ENCODE assay signal across 27 cellular contexts in the genomic region with DNA sequence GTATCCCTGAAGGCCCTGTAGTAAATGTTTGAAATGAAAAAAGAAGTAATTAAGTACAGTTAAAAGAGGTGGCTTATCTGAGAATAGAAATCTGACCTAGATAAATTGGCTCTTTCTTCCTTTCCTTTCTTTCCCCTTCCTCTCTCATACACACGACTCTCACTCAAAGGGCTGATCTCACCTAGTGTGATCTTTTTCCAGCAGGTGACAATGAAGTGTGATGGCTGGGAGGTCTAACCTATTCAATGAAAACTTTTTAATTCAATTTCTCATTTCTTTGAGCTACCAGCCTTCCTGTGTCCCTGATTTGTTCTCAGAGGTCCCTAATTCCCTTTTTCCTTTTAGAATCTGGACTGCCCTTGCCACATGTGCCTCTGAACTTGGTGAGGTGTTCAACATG.
"Had no signal": no experiment of that assay in that cellular context is flagged by ENCODE, and none has a peak within 500 bp of the region (broad histone marks: within the 10 kb centered on the region; RNA-seq: fewer than 3 reads in every experiment).

No MANE protein-coding gene starts in this region.

- H3K4me1 Mint-ChIP-seq: stimulated activated effector memory CD8-positive, alpha-beta T cell treated with anti-CD3 and anti-CD28 coated beads, Interleukin-12 subunit alpha, Interleukin-12 subunit beta, amount 100 ng/mL, for 72 hours; stimulated activated memory B cell treated with anti-CD40 and anti-IgM and Interleukin-4, amounts not matched to agents 10 μg/mL and 1 μg/mL and 100 μg/mL, for 72 hours; stimulated activated naive B cell treated with anti-CD40 and anti-IgM and Interleukin-4, amounts not matched to agents 10 μg/mL and 1 μg/mL and 100 μg/mL, for 72 hours; stimulated activated naive CD8-positive, alpha-beta T cell treated with anti-CD3 and anti-CD28 coated beads, Interleukin-15, amount 100 ng/mL, for 72 hours had no signal

- H3K4me3 ChIP-seq: stomach, suprapubic skin, thoracic aorta, thyroid gland, tibial artery, tibial nerve, transverse colon, upper lobe of left lung, upper lobe of right lung, uterus, vagina had no signal

- H3K36me3 ChIP-seq: stomach, suprapubic skin, thoracic aorta, thyroid gland, tibial artery, tibial nerve, transverse colon, upper lobe of left lung, upper lobe of right lung, uterus, vagina had no signal

- H3K4me1 ChIP-seq: stomach, suprapubic skin, thyroid gland, tibial artery, tibial nerve, upper lobe of left lung, upper lobe of right lung, uterus, vagina had no signal

- H3K27me3 Mint-ChIP-seq: stimulated activated memory B cell treated with anti-CD40 and anti-IgM and Interleukin-4, amounts not matched to agents 10 μg/mL and 1 μg/mL and 100 μg/mL, for 72 hours; stimulated activated naive CD8-positive, alpha-beta T cell treated with anti-CD3 and anti-CD28 coated beads, Interleukin-15, amount 100 ng/mL, for 72 hours; stimulated activated naive CD8-positive, alpha-beta T cell treated with anti-CD3 and anti-CD28 coated beads, Interleukin-15, Interleukin-2, amounts not matched to agents 100 ng/mL and 50 ng/mL, for 24 hours; type B pancreatic cell had no signal

- DNase-seq: stimulated activated CD4-positive, alpha-beta T cell treated with anti-CD3 and anti-CD28 coated beads, Interleukin-2, amount 100 ng/mL, for 48 hours; stimulated activated CD4-positive, alpha-beta T cell treated with anti-CD3 and anti-CD28 coated beads, Interleukin-4, amount 100 ng/mL, for 1 hour; stimulated activated CD4-positive, alpha-beta T cell treated with anti-CD3 and anti-CD28 coated beads, Interleukin-4, amount 100 ng/mL, for 24 hours; stimulated activated CD4-positive, alpha-beta T cell treated with anti-CD3 and anti-CD28 coated beads, Interleukin-4, amount 100 ng/mL, for 4 hours; stimulated activated CD8-positive, alpha-beta memory T cell treated with anti-CD3 and anti-CD28 coated beads, Interleukin-4, amount 100 ng/mL, for 48 hours; stimulated activated naive B cell treated with anti-CD40 and anti-IgM and Interleukin-4, amounts not matched to agents 10 μg/mL and 1 μg/mL and 100 μg/mL, for 72 hours; stimulated activated naive CD4-positive, alpha-beta T cell; stimulated activated naive CD4-positive, alpha-beta T cell treated with Interleukin-2 at 50 U/mL for 16 hours; stimulated activated naive CD8-positive, alpha-beta T cell treated with anti-CD3 and anti-CD28 coated beads, Interleukin-15, amount 100 ng/mL, for 72 hours; stimulated activated naive CD8-positive, alpha-beta T cell treated with anti-CD3 and anti-CD28 coated beads, Interleukin-15, Interleukin-2, amounts not matched to agents 100 U/mL and 50 U/mL, for 24 hours; stomach; substantia nigra; thyroid gland; tibial artery; transverse colon; trophoblast cell; upper lobe of left lung; upper lobe of right lung; uterus had no signal

- ATAC-seq: stimulated activated effector memory CD8-positive, alpha-beta T cell treated with anti-CD3 and anti-CD28 coated beads, Interleukin-12 subunit alpha, Interleukin-12 subunit beta, amount 100 ng/mL, for 72 hours; stimulated activated memory B cell treated with anti-CD40 and anti-IgM and Interleukin-4, amounts not matched to agents 10 μg/mL and 1 μg/mL and 100 μg/mL, for 72 hours; stimulated activated naive B cell treated with anti-CD40 and anti-IgM and Interleukin-4, amounts not matched to agents 10 μg/mL and 1 μg/mL and 100 μg/mL, for 72 hours; stimulated activated naive CD8-positive, alpha-beta T cell treated with anti-CD3 and anti-CD28 coated beads, Interleukin-15, amount 100 ng/mL, for 72 hours; stimulated activated naive CD8-positive, alpha-beta T cell treated with anti-CD3 and anti-CD28 coated beads, Interleukin-15, Interleukin-2, amounts not matched to agents 100 U/mL and 50 U/mL, for 24 hours; upper lobe of right lung had no signal

- H3K4me3 Mint-ChIP-seq: stimulated activated effector memory CD8-positive, alpha-beta T cell treated with anti-CD3 and anti-CD28 coated beads, Interleukin-12 subunit alpha, Interleukin-12 subunit beta, amount 100 ng/mL, for 72 hours; stimulated activated memory B cell treated with anti-CD40 and anti-IgM and Interleukin-4, amounts not matched to agents 10 μg/mL and 1 μg/mL and 100 μg/mL, for 72 hours; stimulated activated naive B cell treated with anti-CD40 and anti-IgM and Interleukin-4, amounts not matched to agents 10 μg/mL and 1 μg/mL and 100 μg/mL, for 72 hours; stimulated activated naive CD8-positive, alpha-beta T cell treated with anti-CD3 and anti-CD28 coated beads, Interleukin-15, amount 100 ng/mL, for 72 hours; stimulated activated naive CD8-positive, alpha-beta T cell treated with anti-CD3 and anti-CD28 coated beads, Interleukin-15, Interleukin-2, amounts not matched to agents 100 ng/mL and 50 ng/mL, for 24 hours; type B pancreatic cell had no signal

- H3K36me3 Mint-ChIP-seq: stimulated activated effector memory CD8-positive, alpha-beta T cell treated with anti-CD3 and anti-CD28 coated beads, Interleukin-12 subunit alpha, Interleukin-12 subunit beta, amount 100 ng/mL, for 72 hours; stimulated activated memory B cell treated with anti-CD40 and anti-IgM and Interleukin-4, amounts not matched to agents 10 μg/mL and 1 μg/mL and 100 μg/mL, for 72 hours; stimulated activated naive B cell treated with anti-CD40 and anti-IgM and Interleukin-4, amounts not matched to agents 10 μg/mL and 1 μg/mL and 100 μg/mL, for 72 hours; type B pancreatic cell had no signal

- H3K9me3 Mint-ChIP-seq: stimulated activated naive B cell treated with anti-CD40 and anti-IgM and Interleukin-4, amounts not matched to agents 10 μg/mL and 1 μg/mL and 100 μg/mL, for 72 hours; type B pancreatic cell had no signal

- H3K27ac Mint-ChIP-seq: stimulated activated effector memory CD8-positive, alpha-beta T cell treated with anti-CD3 and anti-CD28 coated beads, Interleukin-12 subunit alpha, Interleukin-12 subunit beta, amount 100 ng/mL, for 72 hours; stimulated activated memory B cell treated with anti-CD40 and anti-IgM and Interleukin-4, amounts not matched to agents 10 μg/mL and 1 μg/mL and 100 μg/mL, for 72 hours; stimulated activated naive B cell treated with anti-CD40 and anti-IgM and Interleukin-4, amounts not matched to agents 10 μg/mL and 1 μg/mL and 100 μg/mL, for 72 hours; stimulated activated naive CD8-positive, alpha-beta T cell treated with anti-CD3 and anti-CD28 coated beads, Interleukin-15, amount 100 ng/mL, for 72 hours; stimulated activated naive CD8-positive, alpha-beta T cell treated with anti-CD3 and anti-CD28 coated beads, Interleukin-15, Interleukin-2, amounts not matched to agents 100 ng/mL and 50 ng/mL, for 24 hours; type B pancreatic cell had no signal

- H3K27ac ChIP-seq: stomach, suprapubic skin, thoracic aorta, thyroid gland, tibial artery, tibial nerve, transverse colon, upper lobe of left lung, upper lobe of right lung, uterus, vagina had no signal

- H3K9me3 ChIP-seq: stomach, suprapubic skin, thoracic aorta, thyroid gland, tibial artery, tibial nerve, transverse colon, upper lobe of left lung, upper lobe of right lung, uterus, vagina had no signal

- H3K27me3 ChIP-seq: stomach, suprapubic skin, thyroid gland, tibial artery, tibial nerve, transverse colon, upper lobe of left lung, upper lobe of right lung, uterus, vagina had no signal
